23 cellular contexts compared by ENCODE assay signal in genomic region chr9:36717276-36717675, GRCh38.
"Had no signal": no experiment of that assay in that cellular context is flagged by ENCODE, and none has a peak within 500 bp of the region (broad histone marks: within the 10 kb centered on the region; RNA-seq: fewer than 3 reads in every experiment).

No MANE protein-coding gene starts in this region.

- H3K4me1 ChIP-seq: breast epithelium, esophagus muscularis mucosa, gastroesophageal sphincter, pancreas, spleen, tibial nerve had no signal

- H3K27me3 ChIP-seq: breast epithelium, pancreas, spleen, tibial nerve had no signal

- H2AFZ ChIP-seq: hepatocyte had no signal

- H3K4me2 ChIP-seq: hepatocyte had no signal

- ATAC-seq: gastroesophageal sphincter; left colon; naive thymus-derived CD8-positive, alpha-beta T cell; pancreas; right cardiac atrium had no signal

- DNase-seq: activated CD4-positive, alpha-beta T cell treated with anti-CD3 and anti-CD28 coated beads for 4 hours; activated CD4-positive, alpha-beta T cell treated with anti-CD3 and anti-CD28 coated beads, Interleukin-2, amount 50 U/mL, for 4 hours; activated CD8-positive, alpha-beta memory T cell treated with anti-CD3 and anti-CD28 coated beads, Interleukin-2, amount 50 U/mL, for 4 hours; activated effector memory CD4-positive, alpha-beta T cell treated with anti-CD3 and anti-CD28 coated beads, Interleukin-2, amount 50 U/mL, for 16 hours; activated naive CD4-positive, alpha-beta T cell treated with anti-CD3 and anti-CD28 coated beads, Interleukin-2, amount 50 U/mL, for 16 hours; activated T-cell treated with anti-CD3 and anti-CD28 coated beads, Interleukin-2, amount 50 U/mL, for 1 hour; amniotic stem cell; dermis blood vessel endothelial cell; effector CD4-positive, alpha-beta T cell; kidney; left colon; naive thymus-derived CD8-positive, alpha-beta T cell; nucleus accumbens; pancreas; right cardiac atrium; spleen; stimulated activated naive CD4-positive, alpha-beta T cell; T-helper 1 cell had no signal

- H3K9me3 ChIP-seq: breast epithelium, esophagus muscularis mucosa, gastroesophageal sphincter, pancreas, tibial nerve had no signal

- H3K4me3 ChIP-seq: breast epithelium, esophagus muscularis mucosa, gastroesophageal sphincter, hepatocyte, pancreas, spleen, tibial nerve had no signal

- H3K79me2 ChIP-seq: hepatocyte had no signal

- H3K27ac ChIP-seq: breast epithelium, esophagus muscularis mucosa, gastroesophageal sphincter, hepatocyte, pancreas, spleen, tibial nerve had no signal

- H3K36me3 ChIP-seq: breast epithelium, esophagus muscularis mucosa, gastroesophageal sphincter, pancreas, spleen, tibial nerve had no signal
